8 cellular contexts compared by ENCODE assay signal in genomic region chr11:64271339-64272132, GRCh38. TPM values are rescaled to one million over a fixed set of nuclear protein-coding genes. Genes with fewer than 3 reads are reported as not detected.
DNase-seq lines count a peak whose midpoint lies in the region; ATAC-seq, FAIRE-seq and TF ChIP-seq lines count a peak whose summit lies in the region.

No MANE protein-coding gene starts in this region.

- H3K4me3 ChIP-seq in HUES64 (ENCODE audit: low read length) (peak overlapping the region; percentile 79), mucosa of descending colon (peak overlapping the region; percentile 17)

- H3K9me3 ChIP-seq in HUES64 (ENCODE audit: insufficient read depth, low read depth, low read length) (no peaks in the 10 kb centered on the region), mucosa of descending colon (no peaks in the 10 kb centered on the region)

- H3K27ac ChIP-seq in HUES64 (ENCODE audit: low read depth, low read length) = peak overlapping the region; percentile 85
- H3K27ac ChIP-seq in epithelial cell of prostate = peak overlapping the region; percentile 87

- no peak for DNase-seq in D721Med (ENCODE audit: insufficient read length, low spot score)
- peak; percentile 46 for DNase-seq in OCI-M2 (lab: John Stamatoyannopoulos, UW; ENCODE audit: unreplicated experiment)
- DNase-seq in activated T-cell treated with anti-CD3 and anti-CD28 coated beads for 48 hours (ENCODE audit: low read depth) = peak; percentile 72
- DNase-seq in epithelial cell of prostate (ENCODE audit: low read depth, low spot score) = peak; percentile 72
- DNase-seq in mucosa of descending colon = peak; percentile 89 to 94 (median 93)
- peak; percentile 69 to 71 for DNase-seq in stimulated activated CD8-positive, alpha-beta memory T cell treated with anti-CD3 and anti-CD28 coated beads, Interleukin-2, amount 100 ng/mL, for 1 hour (ENCODE audit: low read depth in 2 of 2)

- no peaks in the 10 kb centered on the region for H3K27me3 ChIP-seq in HUES64 (ENCODE audit: insufficient read depth, low read length)

- peak; percentile 54 for TF ChIP-seq CTCF in D721Med (IDR thresholded peaks at IDR 0.05; ENCODE audit: insufficient read depth, missing control alignments)
- no peak for TF ChIP-seq CTCF in mucosa of descending colon (IDR thresholded peaks at IDR 0.05)

- WGBS in HUES64 = 10% methylated on average over 37 of the region's 38 CpGs

- FAIRE-seq in D721Med (lab: Jason Lieb, UNC) = no peak

- H3K9ac ChIP-seq in HUES64 (ENCODE audit: low read depth, low read length) = peak overlapping the region; percentile 74

- H3K4me1 ChIP-seq in HUES64 (ENCODE audit: insufficient read depth, low read length) = peaks cover 16% of the 10 kb centered on the region; the same call in 1 of the 2 replicates
- H3K4me1 ChIP-seq in mucosa of descending colon (ENCODE audit: low read depth) = peaks cover 37% of the 10 kb centered on the region

- peaks cover 10% of the 10 kb centered on the region for H3K36me3 ChIP-seq in HUES64 (ENCODE audit: insufficient read depth, low read length)
- H3K36me3 ChIP-seq in mucosa of descending colon (ENCODE audit: low read depth) = peaks cover 4% of the 10 kb centered on the region

- intact Hi-C loops in mucosa of descending colon (cut with DNase I, micrococcal nuclease) = no loop called here

- peak; percentile 36 for ATAC-seq in mucosa of descending colon
- ATAC-seq in GM21526 (IDR thresholded peaks at IDR 0.05; ENCODE audit: low FRiP score, unreplicated experiment) = no peak

RNA-seq across cellular contexts. Expression of gene BAD, which starts 12.9 kb away (rescaled TPM):
- polyA plus RNA-seq in HUES64 (2013, experiment 1 of 2) = 22.6 TPM
- polyA plus RNA-seq in HUES64 (2013, experiment 2 of 2) = 24.0 TPM
- 10 to 100 TPM; 56.8 to 90.9 (median 75.4) TPM for total RNA-seq in mucosa of descending colon

RNA-seq across cellular contexts. Expression of gene GPR137, which starts 14.1 kb away (rescaled TPM):
- 25.3 TPM for polyA plus RNA-seq in HUES64 (2013, experiment 1 of 2)
- 25.2 TPM for polyA plus RNA-seq in HUES64 (2013, experiment 2 of 2)
- 10 to 100 TPM; 31.2 to 46.7 (median 40.6) TPM for total RNA-seq in mucosa of descending colon

RNA-seq across cellular contexts. Expression of gene KCNK4, which starts 19.6 kb away (rescaled TPM):
- not detected for polyA plus RNA-seq in HUES64 (2013, experiment 1 of 2)
- not detected for polyA plus RNA-seq in HUES64 (2013, experiment 2 of 2)
- not detected for total RNA-seq in mucosa of descending colon

RNA-seq across cellular contexts. Expression of gene PLCB3, which starts 20.2 kb away (rescaled TPM):
- polyA plus RNA-seq in HUES64 (2013, experiment 1 of 2) = 44.7 TPM
- polyA plus RNA-seq in HUES64 (2013, experiment 2 of 2) = 41.8 TPM
- 10 to 100 TPM; 51.1 to 72.1 (median 65.1) TPM for total RNA-seq in mucosa of descending colon

RNA-seq across cellular contexts. Expression of gene PPP1R14B, which starts 24.8 kb away (rescaled TPM):
- 353 TPM for polyA plus RNA-seq in HUES64 (2013, experiment 1 of 2)
- 328 TPM for polyA plus RNA-seq in HUES64 (2013, experiment 2 of 2)
- 100 to 1,000 TPM in 1 of 3 donors, 10 to 100 TPM in 2; 73.6 to 142 (median 87.5) TPM for total RNA-seq in mucosa of descending colon
